In genomic region chr1:47388548-47389238, GRCh38 we compare ENCODE assay signal across 8 cellular contexts. TPM values are rescaled to one million over a fixed set of nuclear protein-coding genes. Genes with fewer than 3 reads are reported as not detected.
DNase-seq lines count a peak whose midpoint lies in the region; ATAC-seq, FAIRE-seq and TF ChIP-seq lines count a peak whose summit lies in the region.

No MANE protein-coding gene starts in this region.

- H3K36me3 Mint-ChIP-seq in CD4-positive, CD25-positive, alpha-beta regulatory T cell, result no peaks in the 10 kb centered on the region
- H3K36me3 Mint-ChIP-seq in activated naive CD8-positive, alpha-beta T cell treated with anti-CD3 and anti-CD28 coated beads for 36 hours, result peaks cover 3% of the 10 kb centered on the region

- peak in 2 of 3 donors; percentile 13 to 43 for DNase-seq in CD4-positive, CD25-positive, alpha-beta regulatory T cell
- peak; percentile 36 for DNase-seq in GM19239 (ENCODE audit: insufficient read length, low spot score)
- peak; percentile 43 for DNase-seq in HuH-7.5 (ENCODE audit: low spot score)
- DNase-seq in RPMI7951 (ENCODE audit: low read depth), result peak; percentile 52
- peak; percentile 31 for DNase-seq in activated naive CD8-positive, alpha-beta T cell treated with anti-CD3 and anti-CD28 coated beads for 36 hours
- DNase-seq in left ventricle myocardium inferior, result peak; percentile 33
- peak; percentile 12 for DNase-seq in putamen (ENCODE audit: low spot score)

- no peaks in the 10 kb centered on the region for H3K4me1 ChIP-seq in CD4-positive, CD25-positive, alpha-beta regulatory T cell (ENCODE audit: control insufficient read depth, insufficient read depth, low read length, poor library complexity, severe bottlenecking)
- H3K4me1 ChIP-seq in left ventricle myocardium inferior, result no peaks in the 10 kb centered on the region

- peaks cover 0 to 7% (median 2%) of the 10 kb centered on the region in 4 donors for H3K4me1 Mint-ChIP-seq in CD4-positive, CD25-positive, alpha-beta regulatory T cell
- H3K4me1 Mint-ChIP-seq in activated naive CD8-positive, alpha-beta T cell treated with anti-CD3 and anti-CD28 coated beads for 36 hours, result no peaks in the 10 kb centered on the region

- H3K27me3 Mint-ChIP-seq in CD4-positive, CD25-positive, alpha-beta regulatory T cell, result peaks cover 7% of the 10 kb centered on the region
- peaks cover 4% of the 10 kb centered on the region for H3K27me3 Mint-ChIP-seq in activated naive CD8-positive, alpha-beta T cell treated with anti-CD3 and anti-CD28 coated beads for 36 hours

- intact Hi-C loops in left ventricle myocardium inferior (cut with micrococcal nuclease), result no loop called here

- H3K27ac ChIP-seq in CD4-positive, CD25-positive, alpha-beta regulatory T cell (ENCODE audit: insufficient read depth, low read length, poor library complexity, severe bottlenecking), result no peak overlapping the region
- H3K27ac ChIP-seq in left ventricle myocardium inferior (replicated peaks), result no peak overlapping the region

- peak; percentile 67 for TF ChIP-seq CTCF in left ventricle myocardium inferior (IDR thresholded peaks at IDR 0.05; ENCODE audit: borderline replicate concordance)

- no peak overlapping the region for H3K4me3 Mint-ChIP-seq in CD4-positive, CD25-positive, alpha-beta regulatory T cell
- H3K4me3 Mint-ChIP-seq in activated naive CD8-positive, alpha-beta T cell treated with anti-CD3 and anti-CD28 coated beads for 36 hours, result no peak overlapping the region

- H3K36me3 ChIP-seq in CD4-positive, CD25-positive, alpha-beta regulatory T cell (ENCODE audit: control insufficient read depth, insufficient read depth, low read length), result no peaks in the 10 kb centered on the region
- no peaks in the 10 kb centered on the region for H3K36me3 ChIP-seq in left ventricle myocardium inferior

- H3K9me3 ChIP-seq in CD4-positive, CD25-positive, alpha-beta regulatory T cell (ENCODE audit: control insufficient read depth in 2 of 2, low read length in 2 of 2), result no peaks in the 10 kb centered on the region
- H3K9me3 ChIP-seq in left ventricle myocardium inferior (replicated peaks), result no peaks in the 10 kb centered on the region

- H3K9me3 Mint-ChIP-seq in CD4-positive, CD25-positive, alpha-beta regulatory T cell, result no peaks in the 10 kb centered on the region
- H3K9me3 Mint-ChIP-seq in activated naive CD8-positive, alpha-beta T cell treated with anti-CD3 and anti-CD28 coated beads for 36 hours, result no peaks in the 10 kb centered on the region

- H3K27ac Mint-ChIP-seq in CD4-positive, CD25-positive, alpha-beta regulatory T cell, result no peak overlapping the region
- H3K27ac Mint-ChIP-seq in activated naive CD8-positive, alpha-beta T cell treated with anti-CD3 and anti-CD28 coated beads for 36 hours, result no peak overlapping the region

- FAIRE-seq in GM19239 (lab: Jason Lieb, UNC), result peak; percentile 54

- H3K4me3 ChIP-seq in CD4-positive, CD25-positive, alpha-beta regulatory T cell (ENCODE audit: low read depth, low read length), result no peak overlapping the region
- no peak overlapping the region for H3K4me3 ChIP-seq in left ventricle myocardium inferior

- peak in 1 of 2 donors; percentile 34 for ATAC-seq in CD4-positive, CD25-positive, alpha-beta regulatory T cell (ENCODE audit: low read depth in 2 of 2)
- no peak for ATAC-seq in GM18873 (IDR thresholded peaks at IDR 0.05; ENCODE audit: low FRiP score, unreplicated experiment)

- H3K27me3 ChIP-seq in CD4-positive, CD25-positive, alpha-beta regulatory T cell (ENCODE audit: control insufficient read depth, insufficient read depth, low read length), result no peaks in the 10 kb centered on the region
- H3K27me3 ChIP-seq in left ventricle myocardium inferior (ENCODE audit: low read depth), result peaks cover 7% of the 10 kb centered on the region

RNA-seq across cellular contexts. Expression of gene FOXE3, which starts 27.4 kb away (rescaled TPM):
- not detected for total RNA-seq in CD4-positive, CD25-positive, alpha-beta regulatory T cell
- not detected for polyA plus RNA-seq in CD4-positive, CD25-positive, alpha-beta regulatory T cell
- total RNA-seq in RPMI7951 (2014; rRNA removed; shearing (Covaris generic)), result not detected in 2 replicates
- not detected for total RNA-seq in activated naive CD8-positive, alpha-beta T cell treated with anti-CD3 and anti-CD28 coated beads for 36 hours
- total RNA-seq in left ventricle myocardium inferior, result not detected

RNA-seq across cellular contexts. Expression of gene FOXD2, which starts 49.2 kb away (rescaled TPM):
- total RNA-seq in CD4-positive, CD25-positive, alpha-beta regulatory T cell, result 0.74 TPM
- polyA plus RNA-seq in CD4-positive, CD25-positive, alpha-beta regulatory T cell, result under 1 TPM; 0.10 to 0.37 (median 0.20) TPM
- 0.20 and 0.48 TPM in 2 replicates for total RNA-seq in RPMI7951 (2014; rRNA removed; shearing (Covaris generic))
- under 1 TPM in 1 of 2 experiments, not detected in 1; 0.04 TPM for total RNA-seq in activated naive CD8-positive, alpha-beta T cell treated with anti-CD3 and anti-CD28 coated beads for 36 hours
- not detected for total RNA-seq in left ventricle myocardium inferior

RNA-seq across cellular contexts. Expression of gene CMPK1, which starts 55.1 kb away (rescaled TPM):
- total RNA-seq in CD4-positive, CD25-positive, alpha-beta regulatory T cell, result 94.4 TPM
- 100 to 1,000 TPM; 140 to 156 (median 148) TPM for polyA plus RNA-seq in CD4-positive, CD25-positive, alpha-beta regulatory T cell
- total RNA-seq in RPMI7951 (2014; rRNA removed; shearing (Covaris generic)), result 137 and 168 TPM in 2 replicates
- 100 to 1,000 TPM; 101 to 102 TPM for total RNA-seq in activated naive CD8-positive, alpha-beta T cell treated with anti-CD3 and anti-CD28 coated beads for 36 hours
- total RNA-seq in left ventricle myocardium inferior, result 78.2 TPM
